17 cellular contexts compared by ENCODE assay signal in genomic region chr10:21700474-21700873, GRCh38.
DNase-seq lines count a peak whose midpoint lies in the region; ATAC-seq, FAIRE-seq and TF ChIP-seq lines count a peak whose summit lies in the region.
"Had no signal": no experiment of that assay in that cellular context is flagged by ENCODE, and none has a peak within 500 bp of the region (broad histone marks: within the 10 kb centered on the region; RNA-seq: fewer than 3 reads in every experiment).

No MANE protein-coding gene starts in this region.

- H3K27ac ChIP-seq in A549 (no peak overlapping the region), OCI-LY7 (ENCODE audit: low read depth, low read length, poor library complexity, severe bottlenecking) (no peak overlapping the region)
- H3K27ac ChIP-seq: C4-2B, KMS-11 had no signal

- no peak overlapping the region for H2AFZ ChIP-seq in OCI-LY7 (ENCODE audit: low read length)

- FAIRE-seq in A549 (lab: Jason Lieb, UNC) (peak; percentile 32), GM12892 (lab: Jason Lieb, UNC) (peak; percentile 64)
- FAIRE-seq: A204.1, D721Med had no signal

- no TSS peak for BruUV-seq in OCI-LY7 (replicated peaks; lab: Mats Ljungman, UMichigan)

- H3K4me3 ChIP-seq in A549 (no peak overlapping the region), OCI-LY7 (ENCODE audit: low read depth, low read length, poor library complexity, severe bottlenecking) (no peak overlapping the region)

- no peak for TF ChIP-seq POLR2A in A549 (IDR thresholded peaks at IDR 0.05; ENCODE audit: low read length)
- no peak for TF ChIP-seq POLR2A in GM12892 (IDR thresholded peaks at IDR 0.05; ENCODE audit: low read depth, low read length)
- no peak for TF ChIP-seq POLR2A in erythroblast (IDR thresholded peaks at IDR 0.05; ENCODE audit: low read length)

- H3K36me3 ChIP-seq in OCI-LY7 (ENCODE audit: insufficient read depth, low read length), result peaks cover 54% of the 10 kb centered on the region

- no peak for TF ChIP-seq EP300 in A549 (IDR thresholded peaks at IDR 0.05)

- H3K27me3 Mint-ChIP-seq in effector memory CD8-positive, alpha-beta T cell, result no peaks in the 10 kb centered on the region
- H3K27me3 Mint-ChIP-seq: CD4-positive, alpha-beta memory T cell; IgD-negative memory B cell had no signal

- CTCF ChIA-PET in A549 (lab: Yijun Ruan, JAX), result interaction anchor here (0.6 kb wide), 1 partner anchor 9 kb away, joined by 3 read pairs; no protein-coding TSS in a partner anchor
- CTCF ChIA-PET in OCI-LY7 (lab: Charles Lee; ENCODE audit: unreplicated experiment), result no interaction called here

- H3K9me3 Mint-ChIP-seq in effector memory CD8-positive, alpha-beta T cell, result peaks cover 0 to 12% of the 10 kb centered on the region in 2 donors

- ATAC-seq in A549 (no peak), HG03442 (IDR thresholded peaks at IDR 0.05; ENCODE audit: unreplicated experiment) (no peak), GM19035 (IDR thresholded peaks at IDR 0.05; ENCODE audit: unreplicated experiment) (no peak)
- ATAC-seq in effector memory CD8-positive, alpha-beta T cell (replicated peaks), result no peak
- ATAC-seq: HCT116 had no signal

- no peak overlapping the region for H3K4me3 Mint-ChIP-seq in effector memory CD8-positive, alpha-beta T cell

- whole genome bisulfite sequencing in A549 (ENCODE audit: missing lambda C conversion rate), result 95% methylated on average over 2 of the region's 2 CpGs

- H3K9me3 ChIP-seq in A549 (peaks cover 22% of the 10 kb centered on the region), OCI-LY7 (ENCODE audit: low read length) (peaks cover 22% of the 10 kb centered on the region)
- H3K9me3 ChIP-seq: BE2C had no signal

- no peak for TF ChIP-seq RAD21 in A549 (conservative IDR thresholded peaks at IDR 0.05 in 1 of 2, IDR thresholded peaks at IDR 0.05 in 1 of 2)

- DNase-seq in A549 (ENCODE audit: low read depth in 1 of 2, low spot score in 1 of 2) (peak in 1 of 2 experiments; percentile 21), GM12892 (ENCODE audit: insufficient read length) (no peak), OCI-LY7 (ENCODE audit: low spot score) (peak; percentile 46), erythroblast (lab: John Stamatoyannopoulos, UW) (peak; percentile 26 to 29), OCI-M2 (lab: John Stamatoyannopoulos, UW; ENCODE audit: unreplicated experiment) (no peak)
- DNase-seq in effector memory CD8-positive, alpha-beta T cell, result no peak
- DNase-seq: BE2C, DMS153 had no signal

- intact Hi-C loops in OCI-LY7 (cut with micrococcal nuclease; ENCODE audit: unreplicated experiment), result no loop called here

- TF ChIP-seq CTCF in A549 (IDR thresholded peaks at IDR 0.05), result no peak
- no peak for TF ChIP-seq CTCF in OCI-LY7 (conservative IDR thresholded peaks at IDR 0.05; ENCODE audit: low read length)

- H3K4me1 Mint-ChIP-seq in effector memory CD8-positive, alpha-beta T cell (ENCODE audit: low read depth in 2 of 2), result peaks cover 22 to 24% of the 10 kb centered on the region in 2 donors

- POLR2A ChIA-PET in A549 (lab: Yijun Ruan, JAX), result no interaction called here
- POLR2A ChIA-PET in OCI-LY7 (lab: Charles Lee), result no interaction called here

- no peak overlapping the region for H3K4me2 ChIP-seq in A549
- H3K4me2 ChIP-seq in OCI-LY7 (ENCODE audit: low read length), result no peak overlapping the region
- H3K4me2 ChIP-seq: KMS-11 had no signal

- H4K20me1 ChIP-seq in OCI-LY7 (ENCODE audit: insufficient read depth, low read length), result 0 out of 2 replicates have a peak, but pooled peaks cover 3% of the 10 kb centered on the region

- H3K9me2 ChIP-seq in OCI-LY7 (ENCODE audit: insufficient read depth, low read length), result no peaks in the 10 kb centered on the region

- H3K36me3 Mint-ChIP-seq in effector memory CD8-positive, alpha-beta T cell (ENCODE audit: insufficient read depth), result peaks cover 19% of the 10 kb centered on the region

- no peak overlapping the region for H3K27ac Mint-ChIP-seq in effector memory CD8-positive, alpha-beta T cell
- H3K27ac Mint-ChIP-seq: CD4-positive, alpha-beta memory T cell; IgD-negative memory B cell had no signal

- peaks cover 48% of the 10 kb centered on the region for H3K79me2 ChIP-seq in OCI-LY7 (ENCODE audit: insufficient read depth, low read depth, low read length)

- H3K4me1 ChIP-seq in A549 (no peaks in the 10 kb centered on the region), OCI-LY7 (ENCODE audit: insufficient read depth, low read length, poor library complexity, severe bottlenecking) (peaks cover 23% of the 10 kb centered on the region)
- H3K4me1 ChIP-seq: BE2C had no signal

TF ChIP-seq in A549, 52 proteins besides CTCF, POLR2A, EP300 and RAD21:
- TF ChIP-seq MAFK (IDR thresholded peaks at IDR 0.05; ENCODE audit: partially characterized antibody), result no peak
- no peak for TF ChIP-seq HOXB5 (CRISPR knock-in tag; IDR thresholded peaks at IDR 0.05)
- TF ChIP-seq JUN (IDR thresholded peaks at IDR 0.05), result no peak
- no peak for TF ChIP-seq HMGXB4 (CRISPR knock-in tag; IDR thresholded peaks at IDR 0.05; ENCODE audit: borderline replicate concordance)
- no peak for TF ChIP-seq ZFP36 (IDR thresholded peaks at IDR 0.05; ENCODE audit: borderline replicate concordance, partially characterized antibody)
- TF ChIP-seq JUNB (IDR thresholded peaks at IDR 0.05), result no peak
- TF ChIP-seq MAX (IDR thresholded peaks at IDR 0.05), result no peak
- no peak for TF ChIP-seq ATOH8 (CRISPR knock-in tag; IDR thresholded peaks at IDR 0.05; ENCODE audit: low read depth)
- no peak for TF ChIP-seq MYC (IDR thresholded peaks at IDR 0.05; ENCODE audit: borderline replicate concordance, low read length)
- no peak for TF ChIP-seq MAZ (IDR thresholded peaks at IDR 0.05; ENCODE audit: borderline replicate concordance, low read depth, low read length)
- no peak for TF ChIP-seq FOSL2 (IDR thresholded peaks at IDR 0.05)
- no peak for TF ChIP-seq FOSL2 (CRISPR knock-in tag; IDR thresholded peaks at IDR 0.05)
- TF ChIP-seq SMC3 (IDR thresholded peaks at IDR 0.05), result no peak
- TF ChIP-seq POLR2AphosphoS2 (conservative IDR thresholded peaks at IDR 0.05; ENCODE audit: low read length), result no peak
- TF ChIP-seq REST (IDR thresholded peaks at IDR 0.05), result no peak
TF ChIP-seq in A549: peak in this region for 0.

Comparison
In these comparisons a context has a peak if more than half of its experiments do, and no peak if none do; other contexts are left out.
1. DNase-seq: peak in OCI-LY7 (single experiment) and erythroblast (2 of 2); none in GM12892 (single experiment), effector memory CD8-positive, alpha-beta T cell (0 of 3) and OCI-M2 (single experiment).